In genomic region chr13:28408235-28408848, GRCh38 we compare ENCODE assay signal across 1 cellular context.
A peak's percentile ranks its signal among the peaks of the same experiment; 100 is the strongest.
TF ChIP-seq lines count a peak whose summit lies in the region.

No MANE protein-coding gene starts in this region.

TF ChIP-seq in K562, 482 proteins besides CTCF, POLR2A, EP300 and RAD21 (continued from another document and continues in another):
- no peak for TF ChIP-seq U2AF1 (optimal IDR thresholded peaks at IDR 0.05; ENCODE audit: low read depth, low read length)
- TF ChIP-seq, protein P1, sequence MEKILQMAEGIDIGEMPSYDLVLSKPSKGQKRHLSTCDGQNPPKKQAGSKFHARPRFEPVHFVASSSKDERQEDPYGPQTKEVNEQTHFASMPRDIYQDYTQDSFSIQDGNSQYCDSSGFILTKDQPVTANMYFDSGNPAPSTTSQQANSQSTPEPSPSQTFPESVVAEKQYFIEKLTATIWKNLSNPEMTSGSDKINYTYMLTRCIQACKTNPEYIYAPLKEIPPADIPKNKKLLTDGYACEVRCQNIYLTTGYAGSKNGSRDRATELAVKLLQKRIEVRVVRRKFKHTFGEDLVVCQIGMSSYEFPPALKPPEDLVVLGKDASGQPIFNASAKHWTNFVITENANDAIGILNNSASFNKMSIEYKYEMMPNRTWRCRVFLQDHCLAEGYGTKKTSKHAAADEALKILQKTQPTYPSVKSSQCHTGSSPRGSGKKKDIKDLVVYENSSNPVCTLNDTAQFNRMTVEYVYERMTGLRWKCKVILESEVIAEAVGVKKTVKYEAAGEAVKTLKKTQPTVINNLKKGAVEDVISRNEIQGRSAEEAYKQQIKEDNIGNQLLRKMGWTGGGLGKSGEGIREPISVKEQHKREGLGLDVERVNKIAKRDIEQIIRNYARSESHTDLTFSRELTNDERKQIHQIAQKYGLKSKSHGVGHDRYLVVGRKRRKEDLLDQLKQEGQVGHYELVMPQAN (IDR thresholded peaks at IDR 0.05; ENCODE audit: borderline replicate concordance), result no peak
- TF ChIP-seq MLLT1 (IDR thresholded peaks at IDR 0.05), result no peak; a peak in 2 of 4 replicates
- no peak for TF ChIP-seq ZNF444 (CRISPR knock-in tag; IDR thresholded peaks at IDR 0.05)
- TF ChIP-seq MAFG (tag; conservative IDR thresholded peaks at IDR 0.05), result no peak
- TF ChIP-seq, protein P2, sequence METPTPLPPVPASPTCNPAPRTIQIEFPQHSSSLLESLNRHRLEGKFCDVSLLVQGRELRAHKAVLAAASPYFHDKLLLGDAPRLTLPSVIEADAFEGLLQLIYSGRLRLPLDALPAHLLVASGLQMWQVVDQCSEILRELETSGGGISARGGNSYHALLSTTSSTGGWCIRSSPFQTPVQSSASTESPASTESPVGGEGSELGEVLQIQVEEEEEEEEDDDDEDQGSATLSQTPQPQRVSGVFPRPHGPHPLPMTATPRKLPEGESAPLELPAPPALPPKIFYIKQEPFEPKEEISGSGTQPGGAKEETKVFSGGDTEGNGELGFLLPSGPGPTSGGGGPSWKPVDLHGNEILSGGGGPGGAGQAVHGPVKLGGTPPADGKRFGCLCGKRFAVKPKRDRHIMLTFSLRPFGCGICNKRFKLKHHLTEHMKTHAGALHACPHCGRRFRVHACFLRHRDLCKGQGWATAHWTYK (CRISPR knock-in tag; IDR thresholded peaks at IDR 0.05), result no peak
- TF ChIP-seq SRSF9 (IDR thresholded peaks at IDR 0.05; ENCODE audit: borderline replicate concordance, low read depth, low read length), result no peak
- no peak for TF ChIP-seq IFI16 (CRISPR knock-in tag; IDR thresholded peaks at IDR 0.05)
- TF ChIP-seq HDAC3 (IDR thresholded peaks at IDR 0.05; ENCODE audit: borderline replicate concordance, partially characterized antibody), result peak; percentile 89
- peak; percentile 60 for TF ChIP-seq ZKSCAN8 (CRISPR knock-in tag; IDR thresholded peaks at IDR 0.05)
- TF ChIP-seq SMAD4 (CRISPR knock-in tag; conservative IDR thresholded peaks at IDR 0.05), result peak; percentile 80
- peak; percentile 88 for TF ChIP-seq NR2C1 (IDR thresholded peaks at IDR 0.05)
- TF ChIP-seq NR2C1 (tag; IDR thresholded peaks at IDR 0.05), result peak; percentile 94
- no peak for TF ChIP-seq ZNF695 (CRISPR knock-in tag; IDR thresholded peaks at IDR 0.05)
- TF ChIP-seq ZNF311 (CRISPR knock-in tag; IDR thresholded peaks at IDR 0.05), result no peak
- no peak for TF ChIP-seq ZNF518B (CRISPR knock-in tag; IDR thresholded peaks at IDR 0.05)
- TF ChIP-seq HNRNPL (IDR thresholded peaks at IDR 0.05; ENCODE audit: low read depth, low read length), result no peak
- TF ChIP-seq BRCA1 (IDR thresholded peaks at IDR 0.05), result no peak
- TF ChIP-seq BRCA1 (CRISPR knock-in tag; IDR thresholded peaks at IDR 0.05), result no peak
- TF ChIP-seq CHAMP1 (IDR thresholded peaks at IDR 0.05), result peak; percentile 75
- TF ChIP-seq JUN (IDR thresholded peaks at IDR 0.05; ENCODE audit: borderline replicate concordance, low read depth, low read length), result peak; percentile 53; the same call in 1 of the 2 replicates
- TF ChIP-seq JUN (CRISPR knock-in tag; IDR thresholded peaks at IDR 0.05; ENCODE audit: borderline replicate concordance), result no peak
- peak; percentile 31; the same call in 1 of the 2 replicates for TF ChIP-seq RAD51 (IDR thresholded peaks at IDR 0.05; ENCODE audit: borderline replicate concordance, low read depth)
- peak in 1 of 2 experiments; percentile 54; a peak in 2 of 4 replicates for TF ChIP-seq MAZ (CRISPR knock-in tag; conservative IDR thresholded peaks at IDR 0.05 in 1 of 2, IDR thresholded peaks at IDR 0.05 in 1 of 2)
- peak; percentile 65 to 91; a peak in 3 of 4 replicates for TF ChIP-seq ARNT (IDR thresholded peaks at IDR 0.05)
- no peak for TF ChIP-seq SUPT5H (IDR thresholded peaks at IDR 0.05)
- TF ChIP-seq ZNF717 (CRISPR knock-in tag; IDR thresholded peaks at IDR 0.05), result no peak
- TF ChIP-seq, protein P3, sequence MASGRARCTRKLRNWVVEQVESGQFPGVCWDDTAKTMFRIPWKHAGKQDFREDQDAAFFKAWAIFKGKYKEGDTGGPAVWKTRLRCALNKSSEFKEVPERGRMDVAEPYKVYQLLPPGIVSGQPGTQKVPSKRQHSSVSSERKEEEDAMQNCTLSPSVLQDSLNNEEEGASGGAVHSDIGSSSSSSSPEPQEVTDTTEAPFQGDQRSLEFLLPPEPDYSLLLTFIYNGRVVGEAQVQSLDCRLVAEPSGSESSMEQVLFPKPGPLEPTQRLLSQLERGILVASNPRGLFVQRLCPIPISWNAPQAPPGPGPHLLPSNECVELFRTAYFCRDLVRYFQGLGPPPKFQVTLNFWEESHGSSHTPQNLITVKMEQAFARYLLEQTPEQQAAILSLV (tag; IDR thresholded peaks at IDR 0.05), result no peak
- TF ChIP-seq RBBP5 (IDR thresholded peaks at IDR 0.05; ENCODE audit: borderline replicate concordance, insufficient read depth, low read length, poor library complexity, severe bottlenecking), result peak; percentile 81
- no peak for TF ChIP-seq KDM5B (IDR thresholded peaks at IDR 0.05; ENCODE audit: insufficient replicate concordance, low read depth, low read length)
- TF ChIP-seq NR2C2 (CRISPR knock-in tag; IDR thresholded peaks at IDR 0.05), result 0 out of 2 replicates have a peak, but pooled peaks have one; percentile 25
- peak; percentile 96 for TF ChIP-seq NR2C2 (tag; IDR thresholded peaks at IDR 0.05)
- TF ChIP-seq POLR2AphosphoS2 (IDR thresholded peaks at IDR 0.05; ENCODE audit: low read length), result no peak
- TF ChIP-seq STAT5B (CRISPR knock-in tag; IDR thresholded peaks at IDR 0.05), result no peak
- peak; percentile 96 to 97 for TF ChIP-seq KDM1A (IDR thresholded peaks at IDR 0.05)
- no peak for TF ChIP-seq GTF2F1 (IDR thresholded peaks at IDR 0.05; ENCODE audit: low read depth, low read length)
- TF ChIP-seq FOXP1 (CRISPR knock-in tag; IDR thresholded peaks at IDR 0.05), result no peak
- TF ChIP-seq MNT (conservative IDR thresholded peaks at IDR 0.05), result peak in 1 of 2 experiments; percentile 58; a peak in 2 of 4 replicates
- TF ChIP-seq GABPB1 (CRISPR knock-in tag; IDR thresholded peaks at IDR 0.05), result peak; percentile 54; the same call in 1 of the 2 replicates
- no peak for TF ChIP-seq ZNF140 (CRISPR knock-in tag; IDR thresholded peaks at IDR 0.05)
- no peak for TF ChIP-seq ZNF165 (CRISPR knock-in tag; IDR thresholded peaks at IDR 0.05; ENCODE audit: borderline replicate concordance)
- 0 out of 4 replicates have a peak, but pooled peaks of 1 of the 2 experiments have one; percentile 15 for TF ChIP-seq FOXA3 (CRISPR knock-in tag; conservative IDR thresholded peaks at IDR 0.05 in 1 of 2, IDR thresholded peaks at IDR 0.05 in 1 of 2)
- TF ChIP-seq YY1 (IDR thresholded peaks at IDR 0.05; ENCODE audit: borderline replicate concordance in 1 of 3, control insufficient read depth in 1 of 3, extremely low read depth in 1 of 3, insufficient read depth in 3 of 3, insufficient read length in 1 of 3, insufficient replicate concordance in 2 of 3, low read depth in 1 of 3, low read length in 2 of 3), result peak in 1 of 3 experiments; percentile 48
- TF ChIP-seq TAF1 (IDR thresholded peaks at IDR 0.05; ENCODE audit: control insufficient read depth, extremely low read depth, insufficient read depth, low read length, severe bottlenecking), result peak; percentile 37
- TF ChIP-seq E4F1 (CRISPR knock-in tag; IDR thresholded peaks at IDR 0.05; ENCODE audit: borderline replicate concordance), result no peak
- no peak for TF ChIP-seq SNIP1 (IDR thresholded peaks at IDR 0.05; ENCODE audit: low read depth)
- peak; percentile 69 for TF ChIP-seq HES1 (IDR thresholded peaks at IDR 0.05; ENCODE audit: low read depth)
- TF ChIP-seq NONO (IDR thresholded peaks at IDR 0.05; ENCODE audit: low read depth in 2 of 2, low read length in 1 of 2), result peak in 1 of 2 experiments; percentile 76; a peak in 2 of 4 replicates
- TF ChIP-seq XRCC3 (IDR thresholded peaks at IDR 0.05), result no peak
- no peak for TF ChIP-seq NCOA4 (IDR thresholded peaks at IDR 0.05; ENCODE audit: partially characterized antibody)
- no peak for TF ChIP-seq HMG20B (CRISPR knock-in tag; IDR thresholded peaks at IDR 0.05)
